ENCODE assay signal across 23 cellular contexts in genomic region chr11:130813196-130813595, GRCh38.
"Had no signal": no experiment of that assay in that cellular context is flagged by ENCODE, and none has a peak within 500 bp of the region (broad histone marks: within the 10 kb centered on the region; RNA-seq: fewer than 3 reads in every experiment).

No MANE protein-coding gene starts in this region.

- DNase-seq: cortex of kidney; dorsolateral prefrontal cortex; effector CD8-positive, alpha-beta T cell; foreskin melanocyte; islet precursor cell; left ventricle myocardium superior; mucosa of descending colon; naive thymus-derived CD8-positive, alpha-beta T cell; ovary; sigmoid colon; stimulated activated CD4-positive, alpha-beta T cell treated with anti-CD3 and anti-CD28 coated beads, Interleukin-2, amount 100 ng/mL, for 24 hours; stimulated activated CD4-positive, alpha-beta T cell treated with anti-CD3 and anti-CD28 coated beads, Interleukin-4, amount 100 ng/mL, for 4 hours; stimulated activated naive CD4-positive, alpha-beta T cell; stomach; substantia nigra; transverse colon had no signal

- H3K4me3 Mint-ChIP-seq: central memory CD8-positive, alpha-beta T cell; naive thymus-derived CD8-positive, alpha-beta T cell; neural crest cell had no signal

- H3K27ac Mint-ChIP-seq: naive thymus-derived CD8-positive, alpha-beta T cell had no signal

- H3K27ac ChIP-seq: dorsolateral prefrontal cortex, epithelial cell of prostate, hepatocyte, ovary, right atrium auricular region, sigmoid colon, skin epidermis, stomach, thoracic aorta, transverse colon had no signal

- H3K9me3 Mint-ChIP-seq: central memory CD8-positive, alpha-beta T cell; naive thymus-derived CD8-positive, alpha-beta T cell; neural crest cell had no signal

- H3K27me3 ChIP-seq: hepatocyte, ovary, right atrium auricular region, sigmoid colon, stomach, transverse colon had no signal

- H3K4me2 ChIP-seq: hepatocyte had no signal

- H3K4me1 Mint-ChIP-seq: central memory CD8-positive, alpha-beta T cell had no signal

- H3K79me2 ChIP-seq: hepatocyte had no signal

- H3K4me1 ChIP-seq: right atrium auricular region, sigmoid colon, transverse colon had no signal

- H3K36me3 Mint-ChIP-seq: naive thymus-derived CD8-positive, alpha-beta T cell had no signal

- ATAC-seq: left ventricle myocardium superior; mucosa of descending colon; naive thymus-derived CD8-positive, alpha-beta T cell had no signal

- H2AFZ ChIP-seq: hepatocyte had no signal

- H3K9me3 ChIP-seq: mucosa of descending colon, ovary, right atrium auricular region, sigmoid colon, stomach, thoracic aorta, transverse colon had no signal

- H3K4me3 ChIP-seq: dorsolateral prefrontal cortex, hepatocyte, mucosa of descending colon, ovary, right atrium auricular region, sigmoid colon, skin epidermis, stomach, thoracic aorta, transverse colon had no signal

- H3K36me3 ChIP-seq: ovary, right atrium auricular region, sigmoid colon, stomach, thoracic aorta, transverse colon had no signal
